Comparison of ENCODE assay signal across 6 cellular contexts in the genomic region with DNA sequence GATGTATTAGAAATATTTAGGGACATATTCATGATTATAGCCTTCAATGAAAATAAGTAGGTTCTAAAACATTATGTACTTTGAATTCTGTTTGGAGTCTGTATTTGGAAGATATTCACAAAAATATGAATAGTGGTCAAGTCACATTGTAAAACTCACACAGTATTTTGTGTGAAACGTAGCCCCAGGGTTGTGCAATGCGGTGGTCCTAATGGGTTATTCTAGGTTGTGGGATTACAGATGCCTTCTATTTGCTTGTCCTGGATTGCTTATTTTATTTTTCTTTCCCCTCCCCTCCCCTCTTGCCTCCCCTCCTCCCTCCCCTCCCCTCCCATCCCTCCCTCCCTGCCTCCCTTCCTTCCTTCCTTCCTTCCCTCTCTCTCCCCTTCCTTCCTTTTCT.
"Had no signal": no experiment of that assay in that cellular context is flagged by ENCODE, and none has a peak within 500 bp of the region (broad histone marks: within the 10 kb centered on the region; RNA-seq: fewer than 3 reads in every experiment).

No MANE protein-coding gene starts in this region.

- H3K9me3 ChIP-seq: HAP-1 had no signal

- ATAC-seq: HCT116 had no signal

- FAIRE-seq: HTR-8/SVneo had no signal

- H3K4me1 ChIP-seq: HAP-1 had no signal

- H3K4me3 ChIP-seq: HAP-1 had no signal

- H3K36me3 ChIP-seq: HAP-1 had no signal

- DNase-seq: GOT3, H7, KG1 had no signal
